ENCODE assay signal across 19 cellular contexts in the genomic region with DNA sequence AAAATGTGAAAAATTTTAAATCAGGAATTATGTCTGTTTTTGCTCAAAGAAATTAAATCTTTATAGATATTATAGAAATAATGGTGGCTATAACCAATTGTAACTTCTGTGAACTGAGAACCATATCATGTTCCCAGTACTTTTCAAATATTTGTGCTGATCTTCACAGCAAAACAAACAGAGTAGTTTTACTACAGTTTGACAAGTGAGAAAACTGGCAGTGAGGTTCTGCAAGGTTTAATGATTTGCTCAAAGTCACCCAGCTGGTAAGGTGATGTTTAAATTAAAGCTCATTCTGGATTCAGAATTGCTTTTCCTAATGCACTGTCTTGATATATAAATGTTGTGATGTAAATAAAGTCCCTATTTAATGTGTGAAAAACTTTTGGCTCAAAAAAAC. TPM values are rescaled to one million over a fixed set of nuclear protein-coding genes. Genes with fewer than 3 reads are reported as not detected.
DNase-seq lines count a peak whose midpoint lies in the region; ATAC-seq, FAIRE-seq and TF ChIP-seq lines count a peak whose summit lies in the region.
"Had no signal": no experiment of that assay in that cellular context is flagged by ENCODE, and none has a peak within 500 bp of the region (broad histone marks: within the 10 kb centered on the region; RNA-seq: fewer than 3 reads in every experiment).

No MANE protein-coding gene starts in this region.

- H3K4me3 Mint-ChIP-seq in CD4-positive, alpha-beta T cell = peak overlapping the region; percentile 60
- no peak overlapping the region for H3K4me3 Mint-ChIP-seq in glutamatergic neuron (ENCODE audit: unreplicated experiment)

- H3K27me3 Mint-ChIP-seq in CD4-positive, alpha-beta T cell = peaks cover 4% of the 10 kb centered on the region
- no peaks in the 10 kb centered on the region for H3K27me3 Mint-ChIP-seq in glutamatergic neuron (ENCODE audit: unreplicated experiment)

- CTCF ChIA-PET in CD4-positive, alpha-beta T cell (lab: Charles Lee) = no interaction called here

- H3K36me3 Mint-ChIP-seq in CD4-positive, alpha-beta T cell (ENCODE audit: low read depth) = no peaks in the 10 kb centered on the region
- no peaks in the 10 kb centered on the region for H3K36me3 Mint-ChIP-seq in glutamatergic neuron (ENCODE audit: unreplicated experiment)

- peak; percentile 59 for FAIRE-seq in GM19239 (lab: Jason Lieb, UNC)
- FAIRE-seq in pancreas (lab: Jason Lieb, UNC) = no peak
- FAIRE-seq: A549, G401.6, K562 had no signal

- H3K27ac Mint-ChIP-seq in CD4-positive, alpha-beta T cell = no peak overlapping the region
- no peak overlapping the region for H3K27ac Mint-ChIP-seq in glutamatergic neuron (ENCODE audit: unreplicated experiment)

- H3K4me3 ChIP-seq in pancreas (no peak overlapping the region), colonic mucosa (no peak overlapping the region)
- H3K4me3 ChIP-seq: A549, GM23248, K562 had no signal

- no peak overlapping the region for H3K27ac ChIP-seq in CD4-positive, alpha-beta T cell (ENCODE audit: low read depth, low read length)
- H3K27ac ChIP-seq in pancreas (no peak overlapping the region), colonic mucosa (no peak overlapping the region)
- H3K27ac ChIP-seq: A549, GM23248 had no signal

- H3K4me1 ChIP-seq in pancreas (peaks cover 7 to 13% (median 8%) of the 10 kb centered on the region in 3 donors), colonic mucosa (no peaks in the 10 kb centered on the region)
- H3K4me1 ChIP-seq: A549 had no signal

- DNase-seq in CD4-positive, alpha-beta T cell = no peak
- no peak for DNase-seq in GM19239 (ENCODE audit: insufficient read length, low spot score)
- no peak for DNase-seq in left colon
- DNase-seq in pancreas = no peak
- no peak for DNase-seq in glutamatergic neuron
- no peak for DNase-seq in colonic mucosa
- DNase-seq: GM23248, HCEC 1CT, NCI-H1417, NCI-H1930, NCI-H226, NCI-H524, NCI-H82, RPMI8226 had no signal

- no peaks in the 10 kb centered on the region for H3K27me3 ChIP-seq in CD4-positive, alpha-beta T cell (ENCODE audit: control insufficient read depth, insufficient read depth, low read length)
- H3K27me3 ChIP-seq in pancreas (peaks cover 0 to 6% (median 0%) of the 10 kb centered on the region in 4 donors), colonic mucosa (no peaks in the 10 kb centered on the region)

- peaks cover 68% of the 10 kb centered on the region for H3K4me1 Mint-ChIP-seq in CD4-positive, alpha-beta T cell (ENCODE audit: low read depth)
- no peaks in the 10 kb centered on the region for H3K4me1 Mint-ChIP-seq in glutamatergic neuron (ENCODE audit: low read depth, unreplicated experiment)

- no peak for TF ChIP-seq CTCF in CD4-positive, alpha-beta T cell (IDR thresholded peaks at IDR 0.05)
- TF ChIP-seq CTCF in pancreas (IDR thresholded peaks at IDR 0.05) (no peak), glutamatergic neuron (IDR thresholded peaks at IDR 0.05; ENCODE audit: partially characterized antibody, unreplicated experiment) (no peak), colonic mucosa (IDR thresholded peaks at IDR 0.05) (no peak)

- no peaks in the 10 kb centered on the region for H3K36me3 ChIP-seq in pancreas
- no peaks in the 10 kb centered on the region for H3K36me3 ChIP-seq in colonic mucosa

- H3K9me3 ChIP-seq in CD4-positive, alpha-beta T cell (ENCODE audit: control insufficient read depth, low read length) = no peaks in the 10 kb centered on the region
- H3K9me3 ChIP-seq in pancreas = no peaks in the 10 kb centered on the region
- no peaks in the 10 kb centered on the region for H3K9me3 ChIP-seq in colonic mucosa

- POLR2A ChIA-PET in CD4-positive, alpha-beta T cell (lab: Charles Lee) = interaction anchor here (1.1 kb wide), 1 partner anchor 21 kb away, joined by 4 read pairs; the partner anchor contains the start of gene SPTSSB

- H3K9me3 Mint-ChIP-seq in CD4-positive, alpha-beta T cell = peaks cover 3% of the 10 kb centered on the region
- H3K9me3 Mint-ChIP-seq in glutamatergic neuron (ENCODE audit: unreplicated experiment) = no peaks in the 10 kb centered on the region

- intact Hi-C loops in CD4-positive, alpha-beta T cell (cut with DNase I, micrococcal nuclease) = no loop called here
- intact Hi-C loops in left colon (cut with DNase I, micrococcal nuclease) = no loop called here
- intact Hi-C loops in pancreas (cut with DNase I) = no loop called here
- intact Hi-C loops in colonic mucosa (cut with DNase I) = no loop called here

- no peak overlapping the region for H3K9ac ChIP-seq in colonic mucosa (ENCODE audit: low read depth in 2 of 2, low read length in 2 of 2)
- H3K9ac ChIP-seq: GM23248 had no signal

- ATAC-seq in CD4-positive, alpha-beta T cell (ENCODE audit: poor library complexity) = no peak
- ATAC-seq in left colon (peak; percentile 76), pancreas (peak; percentile 77 to 98 (median 84)), HG02571 (IDR thresholded peaks at IDR 0.05; ENCODE audit: unreplicated experiment) (no peak)
- ATAC-seq: A549, K562 had no signal

RNA-seq across cellular contexts. Expression of gene SPTSSB, which starts 22.0 kb away (rescaled TPM):
- total RNA-seq in CD4-positive, alpha-beta T cell = under 1 TPM in 1 of 2 experiments, not detected in 1; 0.11 TPM
- 1 to 10 TPM in 1 of 2 donors, under 1 TPM in 1; 0.98 to 1.1 TPM for total RNA-seq in left colon
- 1 to 10 TPM in 3 of 6 donors, under 1 TPM in 3; 0.23 to 6.6 (median 1.2) TPM for total RNA-seq in pancreas
- polyA plus RNA-seq in pancreas = 1 to 10 TPM; 1.2 to 8.0 TPM
- 1.9 TPM for total RNA-seq in glutamatergic neuron (ENCODE audit: unreplicated experiment)
- 1 to 10 TPM; 1.6 to 3.5 TPM for total RNA-seq in colonic mucosa
- total RNA-seq: GM23248 had no signal
- polyA plus RNA-seq: BJ, GM23248, K562 had no signal

Comparison
In these comparisons a context has a peak if more than half of its experiments do, and no peak if none do; other contexts are left out.
1. ATAC-seq: peak in left colon (single experiment) and pancreas (4 of 4); none in CD4-positive, alpha-beta T cell (single experiment) and HG02571 (single experiment).